9 cellular contexts compared by ENCODE assay signal in genomic region chr11:117986981-117987495, GRCh38. TPM values are rescaled to one million over a fixed set of nuclear protein-coding genes. Genes with fewer than 3 reads are reported as not detected.
A peak's percentile ranks its signal among the peaks of the same experiment; 100 is the strongest.
DNase-seq lines count a peak whose midpoint lies in the region; ATAC-seq, FAIRE-seq and TF ChIP-seq lines count a peak whose summit lies in the region.
"Had no signal": no experiment of that assay in that cellular context is flagged by ENCODE, and none has a peak within 500 bp of the region (broad histone marks: within the 10 kb centered on the region; RNA-seq: fewer than 3 reads in every experiment).

No MANE protein-coding gene starts in this region.

- ATAC-seq in HG02642 (IDR thresholded peaks at IDR 0.05; ENCODE audit: poor library complexity, unreplicated experiment): peak; percentile 41

- H3K4me3 ChIP-seq in SU-DHL-6 (ENCODE audit: insufficient read depth, low read length, poor library complexity, severe bottlenecking) (peak overlapping the region; percentile 87), prostate gland (peak overlapping the region; percentile 1 to 35)

- H3K9me3 ChIP-seq in SU-DHL-6 (ENCODE audit: insufficient read depth, low read length): no peaks in the 10 kb centered on the region
- no peaks in the 10 kb centered on the region for H3K9me3 ChIP-seq in prostate gland

- in situ Hi-C loops in GM13976 (cut with MboI; ENCODE audit: low sequenced_read_pairs, unreplicated experiment): no loop called here

- H3K36me3 ChIP-seq in SU-DHL-6 (ENCODE audit: low read length) (peaks cover 18% of the 10 kb centered on the region), prostate gland (no peaks in the 10 kb centered on the region)

- H3K27ac ChIP-seq in SU-DHL-6 (ENCODE audit: low read depth, low read length): peak overlapping the region; percentile 75
- H3K27ac ChIP-seq in cingulate gyrus (ENCODE audit: low read depth, low read length): peak overlapping the region; percentile 40
- H3K27ac ChIP-seq in prostate gland: no peak overlapping the region

- intact Hi-C loops in prostate gland (cut with DNase I): no loop called here

- H3K4me1 ChIP-seq in prostate gland (replicated peaks): no peaks in the 10 kb centered on the region

- 60% methylated on average over 14 of the region's 14 CpGs for WGBS in prostate gland

- H4K20me1 ChIP-seq in SU-DHL-6 (ENCODE audit: low read depth, low read length): no peaks in the 10 kb centered on the region

- H3K27me3 ChIP-seq in SU-DHL-6 (ENCODE audit: low read length) (no peaks in the 10 kb centered on the region), prostate gland (replicated peaks; ENCODE audit: insufficient read depth) (peaks cover 2% of the 10 kb centered on the region)

- peaks cover 4% of the 10 kb centered on the region; the same call in 1 of the 2 replicates for H3F3A ChIP-seq in SU-DHL-6 (ENCODE audit: insufficient read depth)

- DNase-seq in GM13976 (ENCODE audit: low spot score) (peak; percentile 81), prostate gland (ENCODE audit: low spot score) (no peak), frontal cortex (ENCODE audit: low spot score in 2 of 2) (no peak), cerebellar cortex (ENCODE audit: low spot score) (no peak), midbrain (lab: John Stamatoyannopoulos, UW) (no peak)

- no peak for FAIRE-seq in frontal cortex (lab: Jason Lieb, UNC)

- no peak overlapping the region for H2AFZ ChIP-seq in SU-DHL-6 (ENCODE audit: low read depth, low read length, severe bottlenecking)

- peak overlapping the region; percentile 98 for H3K4me2 ChIP-seq in SU-DHL-6 (ENCODE audit: low read depth, low read length, poor library complexity, severe bottlenecking)

- H3K79me2 ChIP-seq in SU-DHL-6 (ENCODE audit: insufficient read depth, low read length): peaks cover 47% of the 10 kb centered on the region

- peak overlapping the region; percentile 87 for H3K9ac ChIP-seq in SU-DHL-6 (ENCODE audit: low read length)

- TF ChIP-seq CTCF in GM13976 (IDR thresholded peaks at IDR 0.05; ENCODE audit: borderline replicate concordance, control extremely low read depth, extremely low read depth, insufficient read depth, missing control alignments): no peak
- no peak for TF ChIP-seq CTCF in SU-DHL-6 (IDR thresholded peaks at IDR 0.05; ENCODE audit: insufficient read depth, low read length, poor library complexity, severe bottlenecking)
- no peak for TF ChIP-seq CTCF in prostate gland (IDR thresholded peaks at IDR 0.05)

- TF ChIP-seq POLR2A in prostate gland (IDR thresholded peaks at IDR 0.05): no peak

- no peaks in the 10 kb centered on the region for H3K9me2 ChIP-seq in SU-DHL-6 (replicated peaks; ENCODE audit: insufficient read depth, low read length)

RNA-seq across cellular contexts. Expression of gene IL10RA, which starts 0.8 kb away (rescaled TPM):
- total RNA-seq in prostate gland (10 to 100 TPM in 1 of 2 donors, 1 to 10 TPM in 1; 4.5 to 10.7 TPM), frontal cortex (2.0 TPM)
- total RNA-seq: HT1080 had no signal

RNA-seq across cellular contexts. Expression of gene TMPRSS13, which starts 57.8 kb away (rescaled TPM):
- total RNA-seq in prostate gland: 10 to 100 TPM in 1 of 2 donors, 1 to 10 TPM in 1; 1.2 to 14.7 TPM
- 0.41 TPM for total RNA-seq in frontal cortex
- total RNA-seq: HT1080 had no signal

Comparison
In these comparisons a context has a peak if more than half of its experiments do, and no peak if none do; other contexts are left out.
1. H3K27ac ChIP-seq: peak in SU-DHL-6 (single experiment) and cingulate gyrus (single experiment); none in prostate gland (0 of 2).